Comparison of ENCODE assay signal across 31 cellular contexts in the genomic region with DNA sequence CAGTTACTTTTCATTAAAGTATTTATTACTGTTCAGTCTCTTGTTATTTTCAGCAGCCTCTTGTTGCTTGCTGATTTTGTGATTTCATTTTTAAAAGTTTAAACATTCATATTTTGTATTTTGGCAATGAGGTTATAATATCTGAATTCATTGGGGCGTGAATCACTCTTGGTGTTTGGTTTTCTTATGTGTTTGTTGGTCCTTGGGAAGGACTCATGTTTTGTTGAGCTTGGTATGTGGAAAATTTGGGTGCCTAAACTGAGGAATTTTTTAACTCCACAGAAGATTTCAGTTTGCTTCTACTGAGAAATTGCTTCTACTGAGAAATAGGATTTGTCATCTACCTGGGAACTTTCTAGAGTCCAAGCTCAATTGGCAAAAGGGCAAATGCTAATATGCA. TPM values are rescaled to one million over a fixed set of nuclear protein-coding genes. Genes with fewer than 3 reads are reported as not detected.
DNase-seq lines count a peak whose midpoint lies in the region; ATAC-seq, FAIRE-seq and TF ChIP-seq lines count a peak whose summit lies in the region.
"Had no signal": no experiment of that assay in that cellular context is flagged by ENCODE, and none has a peak within 500 bp of the region (broad histone marks: within the 10 kb centered on the region; RNA-seq: fewer than 3 reads in every experiment).

No MANE protein-coding gene starts in this region.

- no peak overlapping the region for H3K4me3 ChIP-seq in astrocyte (ENCODE audit: insufficient read depth, low read depth, low read length)
- H3K4me3 ChIP-seq in fibroblast of villous mesenchyme (ENCODE audit: low read depth, low read length): no peak overlapping the region
- H3K4me3 ChIP-seq in skeletal muscle satellite cell (ENCODE audit: low read length): no peak overlapping the region
- H3K4me3 ChIP-seq in PC-3 (ENCODE audit: low read length): no peak overlapping the region
- H3K4me3 ChIP-seq: BLaER1 treated with 17β-estradiol and CSF1 and Interleukin-3, amounts not matched to agents 10 nM and 100 nM; coronary artery; gastrocnemius medialis; hepatocyte; lung; MG63; sigmoid colon; tibial nerve had no signal

- H3K4me2 ChIP-seq in astrocyte (ENCODE audit: low read length) (no peak overlapping the region), skeletal muscle satellite cell (ENCODE audit: low read length) (peak overlapping the region; percentile 34), PC-3 (ENCODE audit: low read length) (no peak overlapping the region)
- H3K4me2 ChIP-seq: BLaER1 treated with 17β-estradiol and CSF1 and Interleukin-3, amounts not matched to agents 10 nM and 100 nM; hepatocyte had no signal

- no peaks in the 10 kb centered on the region for H3K9me2 ChIP-seq in PC-3 (replicated peaks; ENCODE audit: low read length)

- peaks cover 5% of the 10 kb centered on the region for H3K9me3 Mint-ChIP-seq in astrocyte (ENCODE audit: unreplicated experiment)

- H3K27ac ChIP-seq in astrocyte (ENCODE audit: low read depth, low read length): no peak overlapping the region
- no peak overlapping the region for H3K27ac ChIP-seq in PC-3 (ENCODE audit: low read length)
- H3K27ac ChIP-seq: BLaER1 treated with 17β-estradiol and CSF1 and Interleukin-3, amounts not matched to agents 10 nM and 100 nM; gastrocnemius medialis; hepatocyte; sigmoid colon had no signal

- H4K20me1 ChIP-seq in astrocyte (ENCODE audit: insufficient read depth, low read length): peaks cover 55% of the 10 kb centered on the region
- no peaks in the 10 kb centered on the region for H4K20me1 ChIP-seq in PC-3 (ENCODE audit: low read length)

- BruUV-seq in PC-3 (replicated peaks; lab: Mats Ljungman, UMichigan): no TSS peak

- H3K9me3 ChIP-seq in astrocyte (ENCODE audit: insufficient read depth, low read depth, low read length) (peaks cover 3% of the 10 kb centered on the region), skeletal muscle satellite cell (replicated peaks; ENCODE audit: low read length) (peaks cover 5% of the 10 kb centered on the region), PC-3 (ENCODE audit: low read length) (0 out of 2 replicates have a peak, but pooled peaks cover 12% of the 10 kb centered on the region)

- DNase-seq in GM03348 (ENCODE audit: low spot score) (peak; percentile 55), astrocyte (ENCODE audit: low read depth) (peak; percentile 36), fibroblast of villous mesenchyme (ENCODE audit: low read depth) (peak; percentile 37), PC-3 (no peak)
- DNase-seq in activated naive CD4-positive, alpha-beta T cell treated with Interleukin-2 at 50 U/mL for 16 hours: no peak
- DNase-seq: ACHN; activated CD4-positive, alpha-beta memory T cell treated with anti-CD3 and anti-CD28 coated beads, Interleukin-2, amount 10 ng/mL, durations not matched to agents 7 days and 5 days; activated CD4-positive, alpha-beta T cell treated with anti-CD3 and anti-CD28 coated beads for 1 hour; activated CD8-positive, alpha-beta memory T cell treated with anti-CD3 and anti-CD28 coated beads, Interleukin-2, amount 50 U/mL, for 48 hours; DMS153; erythroblast; gastrocnemius medialis; KBM-7; MG63; naive thymus-derived CD8-positive, alpha-beta T cell; NCI-H1930; NCI-H524 treated with DMSO at 0.1 percent for 48 hours; Right ventricle myocardium superior; sigmoid colon; stimulated activated CD4-positive, alpha-beta T cell treated with anti-CD3 and anti-CD28 coated beads, Interleukin-4, amount 100 ng/mL, for 24 hours had no signal

- H3K79me2 ChIP-seq in astrocyte (ENCODE audit: insufficient read depth, low read length) (peaks cover 99% of the 10 kb centered on the region), PC-3 (ENCODE audit: low read length) (peaks cover 100% of the 10 kb centered on the region)

- no peak for FAIRE-seq in astrocyte (lab: Jason Lieb, UNC)
- FAIRE-seq: bronchial epithelial cell had no signal

- peaks cover 2% of the 10 kb centered on the region for H3K36me3 Mint-ChIP-seq in astrocyte (ENCODE audit: low read depth, unreplicated experiment)

- no peak overlapping the region for H2AFZ ChIP-seq in astrocyte (ENCODE audit: low read depth, low read length)
- H2AFZ ChIP-seq in PC-3 (ENCODE audit: low read length): no peak overlapping the region
- H2AFZ ChIP-seq: hepatocyte had no signal

- intact Hi-C loops in PC-3 (cut with micrococcal nuclease): no loop called here

- POLR2A ChIA-PET in PC-3 (lab: Charles Lee; ENCODE audit: unreplicated experiment): no interaction called here

- no peak overlapping the region for H3K9ac ChIP-seq in astrocyte (ENCODE audit: low read length)
- no peak overlapping the region for H3K9ac ChIP-seq in skeletal muscle satellite cell (ENCODE audit: low read depth, low read length)
- no peak overlapping the region for H3K9ac ChIP-seq in PC-3 (ENCODE audit: low read length)
- H3K9ac ChIP-seq: BLaER1 treated with 17β-estradiol and CSF1 and Interleukin-3, amounts not matched to agents 10 nM and 100 nM had no signal

- no peak overlapping the region for H3K27ac Mint-ChIP-seq in astrocyte (ENCODE audit: unreplicated experiment)
- H3K27ac Mint-ChIP-seq: activated CD4-positive, alpha-beta memory T cell treated with anti-CD3 and anti-CD28 coated beads, Interleukin-2, amount 10 ng/mL, durations not matched to agents 7 days and 5 days; activated T-helper 2 cell treated with anti-CD3 and anti-CD28 coated beads, Interferon-gamma antibody, Interleukin-2, Interleukin-4, amounts not matched to agents 10 μg/mL and 5 μg/mL and 100 μg/mL, durations not matched to agents 14 hours and 24 hours and 36 hours; T-helper 2 cell treated with Interferon-gamma antibody and Interleukin-4, amounts not matched to agents 5 μg/mL and 100 μg/mL, for 36 hours had no signal

- H3K4me3 Mint-ChIP-seq in astrocyte (ENCODE audit: unreplicated experiment): no peak overlapping the region
- H3K4me3 Mint-ChIP-seq: activated CD4-positive, alpha-beta memory T cell treated with anti-CD3 and anti-CD28 coated beads, Interleukin-2, amount 10 ng/mL, durations not matched to agents 7 days and 5 days; T-helper 2 cell treated with Interferon-gamma antibody and Interleukin-4, amounts not matched to agents 5 μg/mL and 100 μg/mL, for 36 hours had no signal

- no peaks in the 10 kb centered on the region for H3F3A ChIP-seq in PC-3 (ENCODE audit: low read length, unreplicated experiment)

- H3K27me3 ChIP-seq in astrocyte (ENCODE audit: insufficient read depth, low read length) (no peaks in the 10 kb centered on the region), skeletal muscle satellite cell (ENCODE audit: control insufficient read depth, insufficient read depth, low read length) (no peaks in the 10 kb centered on the region), PC-3 (ENCODE audit: low read length) (no peaks in the 10 kb centered on the region)
- H3K27me3 ChIP-seq: BLaER1 treated with 17β-estradiol and CSF1 and Interleukin-3, amounts not matched to agents 10 nM and 100 nM; gastrocnemius medialis; hepatocyte; MG63; sigmoid colon; tibial nerve had no signal

- ATAC-seq in HG02981 (IDR thresholded peaks at IDR 0.05; ENCODE audit: unreplicated experiment) (no peak), PC-3 (no peak)
- ATAC-seq: activated naive CD4-positive, alpha-beta T cell treated with anti-CD3 and anti-CD28 coated beads, Interleukin-2, amount 50 U/mL, for 72 hours; gastrocnemius medialis; naive thymus-derived CD8-positive, alpha-beta T cell had no signal

- H3K27me3 Mint-ChIP-seq in astrocyte (ENCODE audit: low read depth, unreplicated experiment): no peaks in the 10 kb centered on the region
- H3K27me3 Mint-ChIP-seq: activated CD4-positive, alpha-beta memory T cell treated with anti-CD3 and anti-CD28 coated beads, Interleukin-2, amount 10 ng/mL, durations not matched to agents 7 days and 5 days; naive thymus-derived CD8-positive, alpha-beta T cell had no signal

- TF ChIP-seq CTCF in astrocyte (IDR thresholded peaks at IDR 0.05; ENCODE audit: insufficient read depth, low read depth, low read length) (no peak), fibroblast of villous mesenchyme (IDR thresholded peaks at IDR 0.05; ENCODE audit: insufficient read depth, low read depth, low read length) (no peak), PC-3 (conservative IDR thresholded peaks at IDR 0.05; ENCODE audit: low read depth, low read length) (no peak)

- peaks cover 11% of the 10 kb centered on the region for H3K4me1 Mint-ChIP-seq in astrocyte (ENCODE audit: low read depth, unreplicated experiment)

- CTCF ChIA-PET in PC-3 (lab: Charles Lee): interaction anchor here (0.6 kb wide), 1 partner anchor 15 kb away, joined by 3 read pairs; no protein-coding TSS in a partner anchor

- H3K36me3 ChIP-seq in astrocyte (ENCODE audit: insufficient read depth, low read length) (no peaks in the 10 kb centered on the region), skeletal muscle satellite cell (ENCODE audit: insufficient read depth, low read length) (no peaks in the 10 kb centered on the region), PC-3 (ENCODE audit: low read depth, low read length) (peaks cover 9% of the 10 kb centered on the region; the same call in 1 of the 2 replicates)
- H3K36me3 ChIP-seq: gastrocnemius medialis, MG63, sigmoid colon had no signal

- H3K4me1 ChIP-seq in astrocyte (ENCODE audit: insufficient read depth, low read length) (no peaks in the 10 kb centered on the region), skeletal muscle satellite cell (ENCODE audit: control insufficient read depth, insufficient read depth, low read length) (peaks cover 7% of the 10 kb centered on the region), PC-3 (ENCODE audit: insufficient read depth, low read length) (no peaks in the 10 kb centered on the region)
- H3K4me1 ChIP-seq: BLaER1 treated with 17β-estradiol and CSF1 and Interleukin-3, amounts not matched to agents 10 nM and 100 nM had no signal

RNA-seq across cellular contexts. Expression of gene PDS5B, which starts 38.2 kb away (rescaled TPM):
- total RNA-seq in astrocyte (42.7 and 43.1 TPM in 2 replicates), fibroblast of villous mesenchyme (29.3 and 44.9 TPM in 2 replicates), PC-3 (2014; rRNA removed) (19.5 and 20.3 TPM in 2 replicates)
- 14.2 and 14.7 TPM in 2 replicates for total RNA-seq in skeletal muscle satellite cell (2012; rRNA removed)

Comparison
In these comparisons a context has a peak if more than half of its experiments do, and no peak if none do; other contexts are left out.
1. DNase-seq: peak in GM03348 (single experiment), astrocyte (single experiment) and fibroblast of villous mesenchyme (single experiment); none in PC-3 (single experiment) and activated naive CD4-positive, alpha-beta T cell treated with Interleukin-2 at 50 U/mL for 16 hours (single experiment).